Comparison of ENCODE assay signal across 1 cellular context in the genomic region with DNA sequence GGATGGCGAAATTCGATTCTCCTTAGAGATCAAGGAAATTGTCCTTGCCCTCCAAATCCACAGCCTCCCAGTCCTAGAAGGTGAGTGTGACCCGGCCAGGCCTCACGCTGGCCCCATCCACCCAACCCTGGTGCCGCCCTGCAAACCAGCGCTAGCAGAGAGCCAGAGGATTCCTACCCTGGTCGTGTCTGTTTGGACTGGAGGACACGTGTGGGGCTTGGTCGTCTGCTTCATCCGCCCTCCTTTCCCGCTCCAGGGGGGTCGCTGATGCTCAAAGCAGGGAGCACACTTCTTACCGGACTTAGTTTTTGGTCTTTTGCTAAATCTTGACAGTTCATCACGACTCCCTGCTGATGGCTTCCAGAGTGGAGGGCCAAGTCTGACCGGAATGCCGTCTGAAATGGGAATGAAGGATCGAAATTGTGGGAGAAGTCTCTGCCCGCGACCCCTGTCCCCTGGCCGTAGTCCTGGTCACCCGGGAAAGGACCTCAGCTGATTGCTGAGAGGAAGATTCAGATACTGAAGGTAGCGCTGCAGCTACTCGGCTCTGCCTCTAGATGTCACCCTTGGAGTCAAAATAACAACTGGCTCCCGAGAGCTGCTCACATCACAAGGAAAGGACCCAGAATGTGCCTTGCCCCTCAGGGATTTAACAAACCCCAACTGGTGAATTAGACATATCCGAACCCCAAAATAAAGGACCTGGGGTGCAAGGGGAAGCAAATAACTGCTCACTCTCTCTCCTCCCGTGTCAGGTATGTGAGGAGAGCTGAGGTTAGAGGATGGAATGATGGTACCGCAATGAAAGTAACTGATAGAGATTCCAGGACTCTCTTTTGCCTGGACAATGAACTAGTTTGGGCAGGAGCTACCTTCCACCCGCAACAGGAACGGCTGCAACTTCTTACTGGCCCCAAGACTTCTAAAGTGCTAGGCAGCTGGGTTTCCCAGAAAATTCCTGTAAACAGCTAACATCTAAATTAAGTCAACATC.
TF ChIP-seq lines count a peak whose summit lies in the region.

No MANE protein-coding gene starts in this region.

TF ChIP-seq in GM23338, 12 proteins besides CTCF, POLR2A, EP300 and RAD21 (continued from another document):
- 0 out of 2 replicates have a peak, but pooled peaks have one; percentile 20 for TF ChIP-seq ZNF462 (CRISPR knock-in tag; IDR thresholded peaks at IDR 0.05)
- TF ChIP-seq, protein P1, sequence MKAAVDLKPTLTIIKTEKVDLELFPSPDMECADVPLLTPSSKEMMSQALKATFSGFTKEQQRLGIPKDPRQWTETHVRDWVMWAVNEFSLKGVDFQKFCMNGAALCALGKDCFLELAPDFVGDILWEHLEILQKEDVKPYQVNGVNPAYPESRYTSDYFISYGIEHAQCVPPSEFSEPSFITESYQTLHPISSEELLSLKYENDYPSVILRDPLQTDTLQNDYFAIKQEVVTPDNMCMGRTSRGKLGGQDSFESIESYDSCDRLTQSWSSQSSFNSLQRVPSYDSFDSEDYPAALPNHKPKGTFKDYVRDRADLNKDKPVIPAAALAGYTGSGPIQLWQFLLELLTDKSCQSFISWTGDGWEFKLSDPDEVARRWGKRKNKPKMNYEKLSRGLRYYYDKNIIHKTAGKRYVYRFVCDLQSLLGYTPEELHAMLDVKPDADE (IDR thresholded peaks at IDR 0.05) = no peak
